13 cellular contexts compared by ENCODE assay signal in genomic region chr6:30590509-30590908, GRCh38. TPM values are rescaled to one million over a fixed set of nuclear protein-coding genes. Genes with fewer than 3 reads are reported as not detected.
A peak's percentile ranks its signal among the peaks of the same experiment; 100 is the strongest.
DNase-seq lines count a peak whose midpoint lies in the region; ATAC-seq lines count a peak whose summit lies in the region.
"Had no signal": no experiment of that assay in that cellular context is flagged by ENCODE, and none has a peak within 500 bp of the region (broad histone marks: within the 10 kb centered on the region; RNA-seq: fewer than 3 reads in every experiment).

No MANE protein-coding gene starts in this region.

- H3K79me1 ChIP-seq in mesenchymal stem cell (replicated peaks; ENCODE audit: low read length, poor library complexity, severe bottlenecking), result peaks cover 15% of the 10 kb centered on the region

- H3K9ac ChIP-seq in mesenchymal stem cell (ENCODE audit: low read length), result peak overlapping the region; percentile 63

- peaks cover 20 to 27% of the 10 kb centered on the region in 2 donors for H3K36me3 Mint-ChIP-seq in activated T-cell treated with anti-CD3 and anti-CD28 coated beads, Interleukin-2, amount 50 U/mL, for 72 hours (ENCODE audit: insufficient read depth in 2 of 2)
- peaks cover 59% of the 10 kb centered on the region for H3K36me3 Mint-ChIP-seq in activated naive CD8-positive, alpha-beta T cell treated with anti-CD3 and anti-CD28 coated beads, Interleukin-2, amount 50 U/mL, for 24 hours (ENCODE audit: low read depth)

- no peak overlapping the region for H2AFZ ChIP-seq in mesenchymal stem cell (ENCODE audit: low read depth, low read length)

- no peak overlapping the region for H2BK120ac ChIP-seq in mesenchymal stem cell (ENCODE audit: low read depth, low read length)

- H3K4me3 Mint-ChIP-seq in activated T-cell treated with anti-CD3 and anti-CD28 coated beads, Interleukin-2, amount 50 U/mL, for 72 hours, result no peak overlapping the region
- no peak overlapping the region for H3K4me3 Mint-ChIP-seq in activated naive CD8-positive, alpha-beta T cell treated with anti-CD3 and anti-CD28 coated beads, Interleukin-2, amount 50 U/mL, for 24 hours
- H3K4me3 Mint-ChIP-seq: activated naive CD8-positive, alpha-beta T cell; T-helper 17 cell had no signal

- H3K27ac ChIP-seq in mesenchymal stem cell (ENCODE audit: low read length, poor library complexity, severe bottlenecking), result no peak overlapping the region
- H3K27ac ChIP-seq in thymus (ENCODE audit: low read depth), result peak overlapping the region; percentile 61

- H3K18ac ChIP-seq in mesenchymal stem cell (ENCODE audit: low read depth in 1 of 2, low read length in 2 of 2), result no peak overlapping the region

- H3K4me3 ChIP-seq in mesenchymal stem cell (ENCODE audit: insufficient read depth in 1 of 2, low read depth in 1 of 2, low read length in 2 of 2), result no peak overlapping the region
- no peak overlapping the region for H3K4me3 ChIP-seq in thymus (ENCODE audit: low read length)

- WGBS in mesenchymal stem cell, result 97% methylated on average over 8 of the region's 8 CpGs
- 96% methylated on average over 8 of the region's 8 CpGs for WGBS in thymus

- H2BK12ac ChIP-seq in mesenchymal stem cell (ENCODE audit: low read length in 2 of 2), result no peak overlapping the region

- H2AK5ac ChIP-seq in mesenchymal stem cell (ENCODE audit: low read length, severe bottlenecking), result no peak overlapping the region

- no peak overlapping the region for H3K4me2 ChIP-seq in mesenchymal stem cell (ENCODE audit: low read length, poor library complexity, severe bottlenecking)

- no peaks in the 10 kb centered on the region for H3K9me3 Mint-ChIP-seq in activated T-cell treated with anti-CD3 and anti-CD28 coated beads, Interleukin-2, amount 50 U/mL, for 72 hours
- H3K9me3 Mint-ChIP-seq in activated naive CD8-positive, alpha-beta T cell treated with anti-CD3 and anti-CD28 coated beads, Interleukin-2, amount 50 U/mL, for 24 hours, result no peaks in the 10 kb centered on the region

- no peak overlapping the region for H3K4ac ChIP-seq in mesenchymal stem cell (ENCODE audit: low read depth in 1 of 2, low read length in 2 of 2)

- no peak overlapping the region for H4K91ac ChIP-seq in mesenchymal stem cell (ENCODE audit: low read length)

- no peak overlapping the region for H2BK15ac ChIP-seq in mesenchymal stem cell (ENCODE audit: low read depth, poor library complexity, severe bottlenecking)

- H3K36me3 ChIP-seq in mesenchymal stem cell (ENCODE audit: control insufficient read depth in 1 of 2, insufficient read depth in 2 of 2, low read depth in 1 of 2, low read length in 2 of 2), result peaks cover 67 to 92% of the 10 kb centered on the region in 2 experiments
- peaks cover 74% of the 10 kb centered on the region for H3K36me3 ChIP-seq in thymus (ENCODE audit: control insufficient read depth, insufficient read depth)

- H3K4me1 ChIP-seq in mesenchymal stem cell (ENCODE audit: control insufficient read depth, insufficient read depth, low read depth, low read length), result peaks cover 2% of the 10 kb centered on the region
- no peaks in the 10 kb centered on the region for H3K4me1 ChIP-seq in thymus (ENCODE audit: control insufficient read depth, insufficient read depth, low read length)

- peak overlapping the region; percentile 30 for H3K27ac Mint-ChIP-seq in activated T-cell treated with anti-CD3 and anti-CD28 coated beads, Interleukin-2, amount 50 U/mL, for 72 hours
- H3K27ac Mint-ChIP-seq in activated naive CD8-positive, alpha-beta T cell treated with anti-CD3 and anti-CD28 coated beads, Interleukin-2, amount 50 U/mL, for 24 hours, result peak overlapping the region; percentile 28
- H3K27ac Mint-ChIP-seq: activated naive CD8-positive, alpha-beta T cell; T-helper 17 cell had no signal

- peak; percentile 11 to 32 for ATAC-seq in activated T-cell treated with anti-CD3 and anti-CD28 coated beads, Interleukin-2, amount 50 U/mL, for 72 hours (replicated peaks in 1 of 2)
- no peak for ATAC-seq in activated naive CD8-positive, alpha-beta T cell treated with anti-CD3 and anti-CD28 coated beads, Interleukin-2, amount 50 U/mL, for 24 hours
- no peak for ATAC-seq in GM18858 (IDR thresholded peaks at IDR 0.05; ENCODE audit: unreplicated experiment)
- ATAC-seq: left lobe of liver, T-helper 17 cell had no signal

- no peak for DNase-seq in activated T-cell treated with anti-CD3 and anti-CD28 coated beads, Interleukin-2, amount 50 U/mL, for 72 hours
- no peak for DNase-seq in activated T-cell treated with anti-CD3 and anti-CD28 coated beads for 4 hours
- no peak for DNase-seq in activated naive CD8-positive, alpha-beta T cell treated with anti-CD3 and anti-CD28 coated beads, Interleukin-2, amount 50 U/mL, for 24 hours
- no peak for DNase-seq in mesenchymal stem cell
- no peak for DNase-seq in NCI-H2029 (lab: John Stamatoyannopoulos, UW)
- DNase-seq in NCI-H2029 treated with DMSO at 0.1 percent for 48 hours (lab: John Stamatoyannopoulos, UW), result no peak
- DNase-seq: glutamatergic neuron; stimulated activated CD4-positive, alpha-beta T cell treated with anti-CD3 and anti-CD28 coated beads, Interleukin-2, amount 100 ng/mL, for 48 hours; T-helper 17 cell had no signal

- H3K9me3 ChIP-seq in mesenchymal stem cell (ENCODE audit: control insufficient read depth, low read length) (no peaks in the 10 kb centered on the region), thymus (ENCODE audit: control insufficient read depth) (no peaks in the 10 kb centered on the region)

- H3K27me3 ChIP-seq in mesenchymal stem cell (ENCODE audit: control insufficient read depth in 1 of 2, insufficient read depth in 1 of 2, low read length in 2 of 2) (no peaks in the 10 kb centered on the region), thymus (ENCODE audit: control insufficient read depth, insufficient read depth) (no peaks in the 10 kb centered on the region)

- H3K23ac ChIP-seq in mesenchymal stem cell (ENCODE audit: low read length in 2 of 2), result no peak overlapping the region

- peaks cover 5% of the 10 kb centered on the region for H3K4me1 Mint-ChIP-seq in activated T-cell treated with anti-CD3 and anti-CD28 coated beads, Interleukin-2, amount 50 U/mL, for 72 hours (ENCODE audit: low read depth)
- H3K4me1 Mint-ChIP-seq in activated naive CD8-positive, alpha-beta T cell treated with anti-CD3 and anti-CD28 coated beads, Interleukin-2, amount 50 U/mL, for 24 hours, result peaks cover 2% of the 10 kb centered on the region

- no peak overlapping the region for H3K14ac ChIP-seq in mesenchymal stem cell (ENCODE audit: low read length in 2 of 2)

- H4K8ac ChIP-seq in mesenchymal stem cell (ENCODE audit: low read length), result peak overlapping the region; percentile 19

- H3K27me3 Mint-ChIP-seq in activated T-cell treated with anti-CD3 and anti-CD28 coated beads, Interleukin-2, amount 50 U/mL, for 72 hours (ENCODE audit: low read depth), result no peaks in the 10 kb centered on the region
- H3K27me3 Mint-ChIP-seq in activated naive CD8-positive, alpha-beta T cell treated with anti-CD3 and anti-CD28 coated beads, Interleukin-2, amount 50 U/mL, for 24 hours, result no peaks in the 10 kb centered on the region
- H3K27me3 Mint-ChIP-seq: activated naive CD8-positive, alpha-beta T cell; T-helper 17 cell had no signal

- H2BK5ac ChIP-seq in mesenchymal stem cell (ENCODE audit: low read depth, low read length, poor library complexity, severe bottlenecking), result no peak overlapping the region

RNA-seq across cellular contexts. Expression of gene ABCF1, which starts 19.3 kb away (rescaled TPM):
- total RNA-seq in activated T-cell treated with anti-CD3 and anti-CD28 coated beads, Interleukin-2, amount 50 U/mL, for 72 hours, result 10 to 100 TPM; 64.6 to 68.1 TPM
- polyA plus RNA-seq in mesenchymal stem cell (2013, experiment 1 of 2), result 50.0 TPM
- 49.7 TPM for polyA plus RNA-seq in mesenchymal stem cell (2013, experiment 2 of 2)
- 23.5 TPM for polyA plus RNA-seq in thymus

RNA-seq across cellular contexts. Expression of gene PPP1R10, which starts 26.5 kb away (rescaled TPM):
- total RNA-seq in activated T-cell treated with anti-CD3 and anti-CD28 coated beads, Interleukin-2, amount 50 U/mL, for 72 hours, result 100 to 1,000 TPM; 138 to 154 TPM
- polyA plus RNA-seq in mesenchymal stem cell (2013, experiment 1 of 2), result 55.9 TPM
- 52.8 TPM for polyA plus RNA-seq in mesenchymal stem cell (2013, experiment 2 of 2)
- polyA plus RNA-seq in thymus, result 24.9 TPM

RNA-seq across cellular contexts. Expression of gene MRPS18B, which starts 27.1 kb away (rescaled TPM):
- 100 to 1,000 TPM; 109 to 132 TPM for total RNA-seq in activated T-cell treated with anti-CD3 and anti-CD28 coated beads, Interleukin-2, amount 50 U/mL, for 72 hours
- polyA plus RNA-seq in mesenchymal stem cell (2013, experiment 1 of 2), result 38.7 TPM
- 39.7 TPM for polyA plus RNA-seq in mesenchymal stem cell (2013, experiment 2 of 2)
- 48.9 TPM for polyA plus RNA-seq in thymus

RNA-seq across cellular contexts. Expression of gene PRR3, which starts 33.4 kb away (rescaled TPM):
- total RNA-seq in activated T-cell treated with anti-CD3 and anti-CD28 coated beads, Interleukin-2, amount 50 U/mL, for 72 hours, result 10 to 100 TPM; 23.0 to 31.8 TPM
- polyA plus RNA-seq in mesenchymal stem cell (2013, experiment 1 of 2), result 14.0 TPM
- polyA plus RNA-seq in mesenchymal stem cell (2013, experiment 2 of 2), result 13.0 TPM
- polyA plus RNA-seq in thymus, result 16.7 TPM

RNA-seq across cellular contexts. Expression of gene GNL1, which starts 34.2 kb away (rescaled TPM):
- total RNA-seq in activated T-cell treated with anti-CD3 and anti-CD28 coated beads, Interleukin-2, amount 50 U/mL, for 72 hours, result 100 to 1,000 TPM; 114 to 121 TPM
- polyA plus RNA-seq in mesenchymal stem cell (2013, experiment 1 of 2), result 38.9 TPM
- polyA plus RNA-seq in mesenchymal stem cell (2013, experiment 2 of 2), result 36.3 TPM
- polyA plus RNA-seq in thymus, result 78.8 TPM

Comparison
In these comparisons a context has a peak if more than half of its experiments do, and no peak if none do; other contexts are left out.
1. ATAC-seq: peak in activated T-cell treated with anti-CD3 and anti-CD28 coated beads, Interleukin-2, amount 50 U/mL, for 72 hours (2 of 2); none in activated naive CD8-positive, alpha-beta T cell treated with anti-CD3 and anti-CD28 coated beads, Interleukin-2, amount 50 U/mL, for 24 hours (single experiment) and GM18858 (single experiment).